ENCODE assay signal across 9 cellular contexts in the genomic region with DNA sequence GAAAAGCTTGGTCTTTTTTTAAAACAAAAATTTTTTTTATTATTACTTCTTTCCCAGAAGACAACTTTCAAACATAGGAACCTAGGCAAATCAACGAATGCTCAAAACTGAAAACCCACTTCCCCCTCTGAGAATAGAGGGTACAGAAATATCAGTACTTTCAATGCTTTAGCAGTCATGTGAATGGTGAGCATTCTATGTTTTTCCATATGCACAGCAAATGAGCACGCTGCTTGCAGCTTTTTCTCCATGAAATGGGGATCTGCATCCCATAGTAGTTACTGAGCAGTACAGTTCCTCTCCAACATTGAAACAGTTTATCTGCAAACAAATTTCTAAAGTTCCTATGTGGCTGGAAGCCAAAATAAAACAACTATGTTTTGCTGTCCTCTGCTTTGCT.
DNase-seq lines count a peak whose midpoint lies in the region; ATAC-seq and TF ChIP-seq lines count a peak whose summit lies in the region.
"Had no signal": no experiment of that assay in that cellular context is flagged by ENCODE, and none has a peak within 500 bp of the region (broad histone marks: within the 10 kb centered on the region; RNA-seq: fewer than 3 reads in every experiment).

No MANE protein-coding gene starts in this region.

- H3K9me2 ChIP-seq in GM23248 (ENCODE audit: insufficient read depth), result no peaks in the 10 kb centered on the region

- no peaks in the 10 kb centered on the region for H3K4me1 ChIP-seq in GM23248 (ENCODE audit: insufficient read depth)
- H3K4me1 ChIP-seq in sigmoid colon, result no peaks in the 10 kb centered on the region
- peaks cover 0 to 23% (median 5%) of the 10 kb centered on the region in 4 donors for H3K4me1 ChIP-seq in transverse colon

- no peaks in the 10 kb centered on the region for H3K36me3 Mint-ChIP-seq in activated naive CD4-positive, alpha-beta T cell treated with anti-CD3 and anti-CD28 coated beads, Interleukin-2, amount 50 U/mL, for 72 hours

- H3K9ac ChIP-seq in GM23248, result no peak overlapping the region

- H3K9me3 Mint-ChIP-seq in activated naive CD4-positive, alpha-beta T cell treated with anti-CD3 and anti-CD28 coated beads, Interleukin-2, amount 50 U/mL, for 72 hours, result peaks cover 3 to 4% of the 10 kb centered on the region in 2 donors

- H3K27ac Mint-ChIP-seq in activated naive CD4-positive, alpha-beta T cell treated with anti-CD3 and anti-CD28 coated beads, Interleukin-2, amount 50 U/mL, for 72 hours, result no peak overlapping the region

- peak overlapping the region; percentile 1; the same call in 1 of the 2 replicates for H2AFZ ChIP-seq in GM23248

- no peak for TF ChIP-seq EP300 in sigmoid colon (IDR thresholded peaks at IDR 0.05)
- TF ChIP-seq EP300 in transverse colon (IDR thresholded peaks at IDR 0.05; ENCODE audit: low read depth), result no peak

- peak; percentile 29 to 86 for ATAC-seq in activated naive CD4-positive, alpha-beta T cell treated with anti-CD3 and anti-CD28 coated beads, Interleukin-2, amount 50 U/mL, for 72 hours
- ATAC-seq in HG03565 (IDR thresholded peaks at IDR 0.05; ENCODE audit: unreplicated experiment), result peak; percentile 89
- ATAC-seq in esophagus mucosa, result no peak

- 96 to 98% methylated on average over 2 of the region's 2 CpGs for WGBS in GM23248 (ENCODE audit: low coverage in 1 of 2, low lambda C conversion rate in 2 of 2, missing lambda C conversion rate in 2 of 2), 2 experiments
- 64 to 81% methylated on average over 2 of the region's 2 CpGs for WGBS in sigmoid colon, 2 donors
- WGBS in transverse colon (ENCODE audit: low coverage in 1 of 2), 2 donors, result 76 to 80% methylated on average over 2 of the region's 2 CpGs

- TF ChIP-seq POLR2A in sigmoid colon (IDR thresholded peaks at IDR 0.05), result no peak
- no peak for TF ChIP-seq POLR2A in transverse colon (IDR thresholded peaks at IDR 0.05)

- DNase-seq in activated naive CD4-positive, alpha-beta T cell treated with anti-CD3 and anti-CD28 coated beads, Interleukin-2, amount 50 U/mL, for 72 hours (ENCODE audit: low spot score in 2 of 2), result no peak
- DNase-seq in activated naive CD4-positive, alpha-beta T cell (lab: John Stamatoyannopoulos, UW), result no peak
- DNase-seq in GM23248 (no peak), pons (ENCODE audit: low spot score) (peak; percentile 69), sigmoid colon (no peak), transverse colon (no peak)

- no peaks in the 10 kb centered on the region for H4K20me1 ChIP-seq in GM23248 (ENCODE audit: insufficient read depth)

- in situ Hi-C loops in GM23248 (cut with MboI), result no loop called here
- in situ Hi-C loops in transverse colon (cut with MboI; ENCODE audit: low pct_ligation_motif_present in 1 of 4, low pct_unique_long_range_greater_than_20kb in 1 of 4, low sequenced_read_pairs in 3 of 4), result no loop called here

- H3K4me3 ChIP-seq in GM23248, result no peak overlapping the region
- no peak overlapping the region for H3K4me3 ChIP-seq in sigmoid colon
- H3K4me3 ChIP-seq in transverse colon, result no peak overlapping the region
- H3K4me3 ChIP-seq: coronary artery had no signal

- no peak for TF ChIP-seq CTCF in sigmoid colon (IDR thresholded peaks at IDR 0.05)
- no peak for TF ChIP-seq CTCF in transverse colon (IDR thresholded peaks at IDR 0.05)

- H3K79me2 ChIP-seq in GM23248 (ENCODE audit: insufficient read depth), result no peaks in the 10 kb centered on the region

- H3K9me3 ChIP-seq in GM23248 (ENCODE audit: low read depth), result no peaks in the 10 kb centered on the region
- H3K9me3 ChIP-seq in sigmoid colon, result no peaks in the 10 kb centered on the region
- no peaks in the 10 kb centered on the region for H3K9me3 ChIP-seq in transverse colon

- no peaks in the 10 kb centered on the region for H3K27me3 ChIP-seq in GM23248 (replicated peaks; ENCODE audit: insufficient read depth)
- no peaks in the 10 kb centered on the region for H3K27me3 ChIP-seq in sigmoid colon
- H3K27me3 ChIP-seq in transverse colon, result no peaks in the 10 kb centered on the region

- H3F3A ChIP-seq in GM23248 (ENCODE audit: insufficient read depth), result 0 out of 2 replicates have a peak, but pooled peaks cover under 1% of the 10 kb centered on the region

- H3K27ac ChIP-seq in GM23248 (no peak overlapping the region), sigmoid colon (peak overlapping the region in 1 of 4 donors; percentile 16), transverse colon (peak overlapping the region in 2 of 4 donors; percentile 2 to 53)
- H3K27ac ChIP-seq: coronary artery had no signal

- intact Hi-C loops in sigmoid colon (cut with DNase I), result no loop called here
- intact Hi-C loops in transverse colon (cut with DNase I; ENCODE audit: low total_unique reads), result no loop called here

- no peaks in the 10 kb centered on the region for H3K36me3 ChIP-seq in GM23248 (ENCODE audit: low read depth)
- H3K36me3 ChIP-seq in sigmoid colon, result no peaks in the 10 kb centered on the region
- H3K36me3 ChIP-seq in transverse colon, result no peaks in the 10 kb centered on the region

- no peak overlapping the region for H3K4me2 ChIP-seq in GM23248 (ENCODE audit: unreplicated experiment)
